Comparison of ENCODE assay signal across 6 cellular contexts in the genomic region with DNA sequence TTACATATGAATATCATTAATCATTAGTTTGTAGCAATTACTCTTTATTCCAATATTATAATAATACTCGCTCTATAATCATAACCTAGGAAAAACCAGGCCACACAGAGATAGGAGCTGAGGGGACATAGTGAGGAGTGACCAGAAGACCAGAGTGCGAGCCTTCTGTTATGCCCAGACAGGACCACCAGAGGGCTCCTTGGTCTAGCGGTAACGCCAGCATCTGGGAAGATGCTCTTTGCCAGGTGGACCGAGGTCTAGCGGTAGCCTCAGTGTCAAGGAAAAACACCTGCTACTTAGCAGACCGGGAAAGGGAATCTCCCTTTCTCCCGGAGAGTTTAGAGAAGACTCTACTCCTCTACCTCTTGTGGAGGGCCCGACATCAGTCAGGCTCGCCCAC. TPM values are rescaled to one million over a fixed set of nuclear protein-coding genes. Genes with fewer than 3 reads are reported as not detected.
DNase-seq lines count a peak whose midpoint lies in the region; TF ChIP-seq lines count a peak whose summit lies in the region.
"Not testable (repeated sequence)": the region's sequence is repeated elsewhere in the genome, so short reads cannot be mapped to it uniquely, and the experiment has no call there.

No MANE protein-coding gene starts in this region.

- POLR2A ChIA-PET in activated CD4-positive, alpha-beta memory T cell treated with anti-CD3 and anti-CD28 coated beads for 36 hours (lab: Charles Lee) = not testable (repeated sequence)

- intact Hi-C loops in activated CD4-positive, alpha-beta memory T cell treated with anti-CD3 and anti-CD28 coated beads for 36 hours (cut with micrococcal nuclease) = not testable (repeated sequence)

- H3K4me1 ChIP-seq in endodermal cell (ENCODE audit: control insufficient read depth, insufficient read depth, low read length) = peaks cover 11% of the 10 kb centered on the region

- H3K27ac ChIP-seq in endodermal cell (ENCODE audit: low read depth, low read length) = not testable (repeated sequence)

- peaks cover 62% of the 10 kb centered on the region for H3K9me3 ChIP-seq in endodermal cell (ENCODE audit: control insufficient read depth, low read length)

- CTCF ChIA-PET in activated CD4-positive, alpha-beta memory T cell treated with anti-CD3 and anti-CD28 coated beads for 36 hours (lab: Charles Lee) = interaction anchor here (0.6 kb wide), 1 partner anchor 304 kb away, joined by 3 read pairs; no protein-coding TSS in a partner anchor

- H3K9ac ChIP-seq in endodermal cell (ENCODE audit: extremely low read depth, low read length, poor library complexity, severe bottlenecking) = not testable (repeated sequence)

- H3K36me3 ChIP-seq in endodermal cell (ENCODE audit: control insufficient read depth, insufficient read depth, low read length) = peaks cover 65% of the 10 kb centered on the region
- not testable (repeated sequence) for H3K36me3 ChIP-seq in kidney epithelial cell (ENCODE audit: control insufficient read depth, insufficient read depth, low read length)

- H3K27me3 ChIP-seq in endodermal cell (ENCODE audit: control insufficient read depth, insufficient read depth, low read length, poor library complexity, severe bottlenecking); kidney epithelial cell (ENCODE audit: control insufficient read depth, insufficient read depth, low read length): not testable (repeated sequence)

- peak; percentile 77 for TF ChIP-seq CTCF in endodermal cell (conservative IDR thresholded peaks at IDR 0.05)
- TF ChIP-seq CTCF in kidney epithelial cell (IDR thresholded peaks at IDR 0.05; ENCODE audit: insufficient read depth, low read length, poor library complexity, severe bottlenecking) = peak; percentile 19

- WGBS in endodermal cell (ENCODE audit: insufficient coverage in 1 of 2, insufficient read length in 1 of 2), 2 experiments = 83 to 86% methylated on average over 7 to 10 of the region's 10 CpGs

- peaks cover 11% of the 10 kb centered on the region for H3K4me1 Mint-ChIP-seq in activated CD4-positive, alpha-beta memory T cell treated with anti-CD3 and anti-CD28 coated beads for 36 hours (ENCODE audit: low read depth)
- not testable (repeated sequence) for H3K4me1 Mint-ChIP-seq in endodermal cell

- H3K27ac Mint-ChIP-seq in activated CD4-positive, alpha-beta memory T cell treated with anti-CD3 and anti-CD28 coated beads for 36 hours; endodermal cell: not testable (repeated sequence)

- not testable (repeated sequence) for H3K4me3 ChIP-seq in endodermal cell (ENCODE audit: low read length); kidney epithelial cell (ENCODE audit: low read depth, low read length)

- DNase-seq in DMS53 (lab: John Stamatoyannopoulos, UW) = peak; percentile 29
- DNase-seq in NCI-H146 (lab: John Stamatoyannopoulos, UW) = peak; percentile 3
- DNase-seq in activated CD4-positive, alpha-beta memory T cell treated with anti-CD3 and anti-CD28 coated beads for 36 hours = peak; percentile 27
- peak; percentile 84 for DNase-seq in endodermal cell
- DNase-seq in kidney epithelial cell (ENCODE audit: low read depth) = not testable (repeated sequence)
- DNase-seq in stimulated activated CD8-positive, alpha-beta memory T cell treated with anti-CD3 and anti-CD28 coated beads, Interleukin-4, amount 100 ng/mL, for 48 hours = peak; percentile 47

- H3K9me3 Mint-ChIP-seq in activated CD4-positive, alpha-beta memory T cell treated with anti-CD3 and anti-CD28 coated beads for 36 hours = peaks cover 21% of the 10 kb centered on the region
- H3K9me3 Mint-ChIP-seq in endodermal cell = peaks cover 39% of the 10 kb centered on the region

- not testable (repeated sequence) for H3K27me3 Mint-ChIP-seq in activated CD4-positive, alpha-beta memory T cell treated with anti-CD3 and anti-CD28 coated beads for 36 hours; endodermal cell (ENCODE audit: insufficient read depth)

- not testable (repeated sequence) for H3K4me3 Mint-ChIP-seq in activated CD4-positive, alpha-beta memory T cell treated with anti-CD3 and anti-CD28 coated beads for 36 hours; endodermal cell

- H3K36me3 Mint-ChIP-seq in activated CD4-positive, alpha-beta memory T cell treated with anti-CD3 and anti-CD28 coated beads for 36 hours = peaks cover 18% of the 10 kb centered on the region
- peaks cover 65% of the 10 kb centered on the region for H3K36me3 Mint-ChIP-seq in endodermal cell (ENCODE audit: low read depth)

RNA-seq across cellular contexts. Expression of gene WDR27, which starts 4.7 kb away (rescaled TPM):
- 10 to 100 TPM; 39.7 to 41.6 TPM for total RNA-seq in activated CD4-positive, alpha-beta memory T cell treated with anti-CD3 and anti-CD28 coated beads for 36 hours
- total RNA-seq in endodermal cell (100 to 1,000 TPM in 1 of 2 donors, 10 to 100 TPM in 1; 94.4 to 110 TPM), kidney epithelial cell (27.0 and 34.4 TPM in 2 replicates)
- polyA plus RNA-seq in endodermal cell (2013, experiment 1 of 2) = 93.7 TPM
- polyA plus RNA-seq in endodermal cell (2013, experiment 2 of 2) = 75.1 TPM

RNA-seq across cellular contexts. Expression of gene C6orf120, which starts 4.8 kb away (rescaled TPM):
- 10 to 100 TPM; 15.1 to 15.4 TPM for total RNA-seq in activated CD4-positive, alpha-beta memory T cell treated with anti-CD3 and anti-CD28 coated beads for 36 hours
- 10 to 100 TPM; 24.0 to 29.7 TPM for total RNA-seq in endodermal cell
- polyA plus RNA-seq in endodermal cell (2013, experiment 1 of 2) = 36.7 TPM
- polyA plus RNA-seq in endodermal cell (2013, experiment 2 of 2) = 32.7 TPM
- 35.9 and 42.9 TPM in 2 replicates for total RNA-seq in kidney epithelial cell

RNA-seq across cellular contexts. Expression of gene PHF10, which starts 27.2 kb away (rescaled TPM):
- 10 to 100 TPM; 75.5 to 77.9 TPM for total RNA-seq in activated CD4-positive, alpha-beta memory T cell treated with anti-CD3 and anti-CD28 coated beads for 36 hours
- total RNA-seq in endodermal cell (10 to 100 TPM; 82.5 to 82.8 TPM), kidney epithelial cell (31.3 and 32.7 TPM in 2 replicates)
- 74.8 TPM for polyA plus RNA-seq in endodermal cell (2013, experiment 1 of 2)
- polyA plus RNA-seq in endodermal cell (2013, experiment 2 of 2) = 72.6 TPM

RNA-seq across cellular contexts. Expression of gene DYNLT2, which starts 54.3 kb away (rescaled TPM):
- 1 to 10 TPM; 2.0 to 2.1 TPM for total RNA-seq in activated CD4-positive, alpha-beta memory T cell treated with anti-CD3 and anti-CD28 coated beads for 36 hours
- 1 to 10 TPM; 1.5 to 1.7 TPM for total RNA-seq in endodermal cell
- polyA plus RNA-seq in endodermal cell (2013, experiment 1 of 2) = 2.4 TPM
- polyA plus RNA-seq in endodermal cell (2013, experiment 2 of 2) = 2.2 TPM
- total RNA-seq in kidney epithelial cell = 1.3 and 1.4 TPM in 2 replicates

RNA-seq across cellular contexts. Expression of gene ERMARD, which starts 54.3 kb away (rescaled TPM):
- 10 to 100 TPM; 23.9 to 24.6 TPM for total RNA-seq in activated CD4-positive, alpha-beta memory T cell treated with anti-CD3 and anti-CD28 coated beads for 36 hours
- total RNA-seq in endodermal cell (10 to 100 TPM; 14.4 to 24.2 TPM), kidney epithelial cell (20.3 and 34.2 TPM in 2 replicates)
- polyA plus RNA-seq in endodermal cell (2013, experiment 1 of 2) = 25.8 TPM
- polyA plus RNA-seq in endodermal cell (2013, experiment 2 of 2) = 21.8 TPM
